ENCODE assay signal across 14 cellular contexts in genomic region chr4:148116264-148116663, GRCh38.
DNase-seq lines count a peak whose midpoint lies in the region; ATAC-seq and TF ChIP-seq lines count a peak whose summit lies in the region.
"Had no signal": no experiment of that assay in that cellular context is flagged by ENCODE, and none has a peak within 500 bp of the region (broad histone marks: within the 10 kb centered on the region; RNA-seq: fewer than 3 reads in every experiment).

No MANE protein-coding gene starts in this region.

- in situ Hi-C loops in transverse colon (cut with MboI; ENCODE audit: low pct_ligation_motif_present in 1 of 4, low pct_unique_long_range_greater_than_20kb in 1 of 4, low sequenced_read_pairs in 3 of 4): no loop called here

- intact Hi-C loops in transverse colon (cut with DNase I; ENCODE audit: low total_unique reads): no loop called here

- TF ChIP-seq EP300 in transverse colon (IDR thresholded peaks at IDR 0.05; ENCODE audit: low read depth): no peak

- WGBS in transverse colon (ENCODE audit: low coverage in 1 of 2), 2 donors: 41 to 76% methylated on average over 2 of the region's 2 CpGs

- peaks cover 36 to 67% (median 54%) of the 10 kb centered on the region in 4 donors for H3K4me1 Mint-ChIP-seq in naive thymus-derived CD8-positive, alpha-beta T cell
- H3K4me1 Mint-ChIP-seq in activated CD4-positive, alpha-beta memory T cell treated with anti-CD3 and anti-CD28 coated beads, Interleukin-2, amount 10 ng/mL, durations not matched to agents 7 days and 5 days: no peaks in the 10 kb centered on the region
- H3K4me1 Mint-ChIP-seq: stimulated activated naive B cell treated with anti-CD40 and anti-IgM and Interleukin-4, amounts not matched to agents 10 μg/mL and 1 μg/mL and 100 μg/mL, for 72 hours had no signal

- H3K27me3 ChIP-seq in transverse colon: no peaks in the 10 kb centered on the region
- H3K27me3 ChIP-seq: foreskin keratinocyte had no signal

- peak overlapping the region in 1 of 10 donors; percentile 8 for H3K4me3 Mint-ChIP-seq in naive thymus-derived CD8-positive, alpha-beta T cell
- no peak overlapping the region for H3K4me3 Mint-ChIP-seq in activated CD4-positive, alpha-beta memory T cell treated with anti-CD3 and anti-CD28 coated beads, Interleukin-2, amount 10 ng/mL, durations not matched to agents 7 days and 5 days
- H3K4me3 Mint-ChIP-seq: CD8-positive, alpha-beta memory T cell; stimulated activated naive B cell treated with anti-CD40 and anti-IgM and Interleukin-4, amounts not matched to agents 10 μg/mL and 1 μg/mL and 100 μg/mL, for 72 hours had no signal

- ATAC-seq in naive thymus-derived CD8-positive, alpha-beta T cell: no peak
- ATAC-seq in HG02884 (IDR thresholded peaks at IDR 0.05; ENCODE audit: unreplicated experiment): no peak
- ATAC-seq: left cardiac atrium; stimulated activated naive B cell treated with anti-CD40 and anti-IgM and Interleukin-4, amounts not matched to agents 10 μg/mL and 1 μg/mL and 100 μg/mL, for 72 hours had no signal

- POLR2A ChIA-PET in naive thymus-derived CD8-positive, alpha-beta T cell (lab: Charles Lee): no interaction called here
- POLR2A ChIA-PET in activated CD4-positive, alpha-beta memory T cell treated with anti-CD3 and anti-CD28 coated beads, Interleukin-2, amount 10 ng/mL, durations not matched to agents 7 days and 5 days (lab: Charles Lee): no interaction called here

- peaks cover 0 to 8% (median 0%) of the 10 kb centered on the region in 4 donors for H3K4me1 ChIP-seq in transverse colon

- no peaks in the 10 kb centered on the region for H3K27me3 Mint-ChIP-seq in naive thymus-derived CD8-positive, alpha-beta T cell
- no peaks in the 10 kb centered on the region for H3K27me3 Mint-ChIP-seq in activated CD4-positive, alpha-beta memory T cell treated with anti-CD3 and anti-CD28 coated beads, Interleukin-2, amount 10 ng/mL, durations not matched to agents 7 days and 5 days
- H3K27me3 Mint-ChIP-seq: CD8-positive, alpha-beta memory T cell; stimulated activated naive B cell treated with anti-CD40 and anti-IgM and Interleukin-4, amounts not matched to agents 10 μg/mL and 1 μg/mL and 100 μg/mL, for 72 hours had no signal

- no peaks in the 10 kb centered on the region for H3K9me3 Mint-ChIP-seq in naive thymus-derived CD8-positive, alpha-beta T cell
- H3K9me3 Mint-ChIP-seq in activated CD4-positive, alpha-beta memory T cell treated with anti-CD3 and anti-CD28 coated beads, Interleukin-2, amount 10 ng/mL, durations not matched to agents 7 days and 5 days: peaks cover 3% of the 10 kb centered on the region
- H3K9me3 Mint-ChIP-seq: CD8-positive, alpha-beta memory T cell; stimulated activated naive B cell treated with anti-CD40 and anti-IgM and Interleukin-4, amounts not matched to agents 10 μg/mL and 1 μg/mL and 100 μg/mL, for 72 hours had no signal

- peak; percentile 85 for DNase-seq in COR-L47 (lab: John Stamatoyannopoulos, UW)
- DNase-seq in NCI-H226: peak; percentile 38
- peak; percentile 13 for DNase-seq in dermis blood vessel endothelial cell
- DNase-seq in naive thymus-derived CD8-positive, alpha-beta T cell: peak in 1 of 10 donors; percentile 19
- DNase-seq in activated CD4-positive, alpha-beta memory T cell treated with anti-CD3 and anti-CD28 coated beads, Interleukin-2, amount 10 ng/mL, durations not matched to agents 7 days and 5 days: no peak
- no peak for DNase-seq in transverse colon
- no peak for DNase-seq in activated effector memory CD4-positive, alpha-beta T cell treated with anti-CD3 and anti-CD28 coated beads, Interleukin-2, amount 50 U/mL, for 16 hours
- DNase-seq: activated T-cell treated with anti-CD3 and anti-CD28 coated beads, Interleukin-2, amount 50 U/mL, for 1 hour; CD8-positive, alpha-beta memory T cell; left cardiac atrium; NCI-H82; stimulated activated naive B cell treated with anti-CD40 and anti-IgM and Interleukin-4, amounts not matched to agents 10 μg/mL and 1 μg/mL and 100 μg/mL, for 72 hours had no signal

- peak overlapping the region in 8 of 10 donors; percentile 6 to 87 (median 74) for H3K27ac Mint-ChIP-seq in naive thymus-derived CD8-positive, alpha-beta T cell
- no peak overlapping the region for H3K27ac Mint-ChIP-seq in activated CD4-positive, alpha-beta memory T cell treated with anti-CD3 and anti-CD28 coated beads, Interleukin-2, amount 10 ng/mL, durations not matched to agents 7 days and 5 days
- H3K27ac Mint-ChIP-seq: stimulated activated naive B cell treated with anti-CD40 and anti-IgM and Interleukin-4, amounts not matched to agents 10 μg/mL and 1 μg/mL and 100 μg/mL, for 72 hours had no signal

- no peak for TF ChIP-seq POLR2A in transverse colon (IDR thresholded peaks at IDR 0.05)

- H3K27ac ChIP-seq in transverse colon: no peak overlapping the region
- H3K27ac ChIP-seq: foreskin keratinocyte had no signal

- no peak overlapping the region for H3K4me3 ChIP-seq in transverse colon

- TF ChIP-seq CTCF in transverse colon (IDR thresholded peaks at IDR 0.05): no peak

- H3K36me3 ChIP-seq in transverse colon: peaks cover 0 to 22% (median 5%) of the 10 kb centered on the region in 4 donors

- CTCF ChIA-PET in activated CD4-positive, alpha-beta memory T cell treated with anti-CD3 and anti-CD28 coated beads, Interleukin-2, amount 10 ng/mL, durations not matched to agents 7 days and 5 days (lab: Charles Lee): interaction anchor here (1.1 kb wide), 1 partner anchor 9 kb away, joined by 4 read pairs; no protein-coding TSS in a partner anchor

- H3K9me3 ChIP-seq in transverse colon: no peaks in the 10 kb centered on the region

- H3K36me3 Mint-ChIP-seq in naive thymus-derived CD8-positive, alpha-beta T cell: peaks cover 29 to 71% (median 38%) of the 10 kb centered on the region in 3 donors
- no peaks in the 10 kb centered on the region for H3K36me3 Mint-ChIP-seq in activated CD4-positive, alpha-beta memory T cell treated with anti-CD3 and anti-CD28 coated beads, Interleukin-2, amount 10 ng/mL, durations not matched to agents 7 days and 5 days (ENCODE audit: low read depth)

Comparison
In these comparisons a context has a peak if more than half of its experiments do, and no peak if none do; other contexts are left out.
1. DNase-seq: peak in COR-L47 (single experiment), NCI-H226 (single experiment) and dermis blood vessel endothelial cell (single experiment); none in activated CD4-positive, alpha-beta memory T cell treated with anti-CD3 and anti-CD28 coated beads, Interleukin-2, amount 10 ng/mL, durations not matched to agents 7 days and 5 days (single experiment), transverse colon (single experiment) and activated effector memory CD4-positive, alpha-beta T cell treated with anti-CD3 and anti-CD28 coated beads, Interleukin-2, amount 50 U/mL, for 16 hours (single experiment).